Comparison of ENCODE assay signal across 8 cellular contexts in the genomic region with DNA sequence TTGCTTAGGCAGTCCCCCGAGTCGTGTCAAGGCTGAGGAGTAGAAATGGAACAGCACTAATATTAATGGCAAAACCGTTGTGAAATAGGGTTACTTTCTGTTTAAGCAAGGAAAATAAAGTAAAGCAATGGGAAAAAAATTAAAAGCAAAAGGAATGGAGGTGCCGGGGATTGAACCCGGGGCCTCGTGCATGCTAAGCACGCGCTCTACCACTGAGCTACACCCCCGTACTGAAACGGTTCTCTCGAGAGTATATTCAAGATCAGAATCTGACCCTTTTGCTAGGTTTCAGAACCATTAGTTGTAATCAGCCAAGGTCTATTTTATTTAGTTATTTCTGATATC.
DNase-seq lines count a peak whose midpoint lies in the region; ATAC-seq lines count a peak whose summit lies in the region.

No MANE protein-coding gene starts in this region.

- ATAC-seq in GM18861 (IDR thresholded peaks at IDR 0.05; ENCODE audit: unreplicated experiment) (peak; percentile 36), HG03196 (IDR thresholded peaks at IDR 0.05; ENCODE audit: unreplicated experiment) (peak; percentile 60), memory B cell (ENCODE audit: low read depth) (peak; percentile 63)

- CTCF ChIA-PET in activated CD4-positive, alpha-beta memory T cell treated with anti-CD3 and anti-CD28 coated beads for 36 hours (lab: Charles Lee), result interaction anchor here (0.6 to 4.8 kb wide), 29 partner anchors 11 to 1853 kb away, joined by 3 to 106 read pairs (median 5); partner anchors contain the start of gene TRIM27

- DNase-seq in A172 (ENCODE audit: low spot score) (peak; percentile 64), NCI-H69 (lab: John Stamatoyannopoulos, UW) (peak; percentile 76), memory B cell (ENCODE audit: low spot score in 2 of 2) (peak in 1 of 2 donors; percentile 61)
- peak; percentile 74 for DNase-seq in activated CD4-positive, alpha-beta memory T cell treated with anti-CD3 and anti-CD28 coated beads for 36 hours
- DNase-seq in effector CD4-positive, alpha-beta T cell, result peak; percentile 53
- DNase-seq in stimulated activated CD4-positive, alpha-beta T cell treated with anti-CD3 and anti-CD28 coated beads, TNF-alpha, amount 100 ng/mL, for 48 hours (ENCODE audit: low read depth in 3 of 3), result peak; percentile 47 to 66 (median 49)

- peak overlapping the region; percentile 86 for H3K4me3 Mint-ChIP-seq in activated CD4-positive, alpha-beta memory T cell treated with anti-CD3 and anti-CD28 coated beads for 36 hours
- H3K4me3 Mint-ChIP-seq in memory B cell, result peak overlapping the region; percentile 86

- POLR2A ChIA-PET in activated CD4-positive, alpha-beta memory T cell treated with anti-CD3 and anti-CD28 coated beads for 36 hours (lab: Charles Lee), result interaction anchor here (0.7 to 2.3 kb wide), 4 partner anchors 25 to 178 kb away, joined by 3 to 10 read pairs (median 5); no protein-coding TSS in a partner anchor

- peaks cover 17% of the 10 kb centered on the region for H3K27me3 Mint-ChIP-seq in activated CD4-positive, alpha-beta memory T cell treated with anti-CD3 and anti-CD28 coated beads for 36 hours
- H3K27me3 Mint-ChIP-seq in memory B cell, result peaks cover 15% of the 10 kb centered on the region

- intact Hi-C loops in activated CD4-positive, alpha-beta memory T cell treated with anti-CD3 and anti-CD28 coated beads for 36 hours (cut with micrococcal nuclease), result loop anchor here (1.0 to 5.0 kb wide), 5 partner anchors 46 to 143 kb away; partner anchors contain the start of gene TRIM27

- peaks cover 2% of the 10 kb centered on the region for H3K36me3 Mint-ChIP-seq in activated CD4-positive, alpha-beta memory T cell treated with anti-CD3 and anti-CD28 coated beads for 36 hours
- H3K36me3 Mint-ChIP-seq in memory B cell, result no peaks in the 10 kb centered on the region

- H3K9me3 Mint-ChIP-seq in activated CD4-positive, alpha-beta memory T cell treated with anti-CD3 and anti-CD28 coated beads for 36 hours, result no peaks in the 10 kb centered on the region
- peaks cover 1% of the 10 kb centered on the region for H3K9me3 Mint-ChIP-seq in memory B cell

- peaks cover 14% of the 10 kb centered on the region for H3K4me1 Mint-ChIP-seq in activated CD4-positive, alpha-beta memory T cell treated with anti-CD3 and anti-CD28 coated beads for 36 hours (ENCODE audit: low read depth)
- peaks cover 14% of the 10 kb centered on the region for H3K4me1 Mint-ChIP-seq in memory B cell

- peak overlapping the region; percentile 85 for H3K27ac Mint-ChIP-seq in activated CD4-positive, alpha-beta memory T cell treated with anti-CD3 and anti-CD28 coated beads for 36 hours
- H3K27ac Mint-ChIP-seq in memory B cell, result peak overlapping the region; percentile 87
